In genomic region chr5:91556-92263, GRCh38 we compare ENCODE assay signal across 8 cellular contexts. TPM values are rescaled to one million over a fixed set of nuclear protein-coding genes. Genes with fewer than 3 reads are reported as not detected.
DNase-seq lines count a peak whose midpoint lies in the region; ATAC-seq and TF ChIP-seq lines count a peak whose summit lies in the region.

TSS of gene PLEKHG4B (plus strand) at chr5:92168. CDS start at chr5:92232, 64 bp downstream.

- CTCF ChIA-PET in PC-3 (lab: Charles Lee): no interaction called here

- H3K27me3 Mint-ChIP-seq in naive B cell: peaks cover 19 to 61% (median 61%) of the 10 kb centered on the region in 3 donors
- H3K27me3 Mint-ChIP-seq in activated T-helper 2 cell treated with anti-CD3 and anti-CD28 coated beads, Interferon-gamma antibody, Interleukin-2, Interleukin-4, amounts not matched to agents 10 μg/mL and 5 μg/mL and 100 μg/mL, durations not matched to agents 14 hours and 24 hours and 36 hours (ENCODE audit: low read depth): peaks cover 44% of the 10 kb centered on the region

- no peaks in the 10 kb centered on the region for H3K9me3 Mint-ChIP-seq in naive B cell
- H3K9me3 Mint-ChIP-seq in activated T-helper 2 cell treated with anti-CD3 and anti-CD28 coated beads, Interferon-gamma antibody, Interleukin-2, Interleukin-4, amounts not matched to agents 10 μg/mL and 5 μg/mL and 100 μg/mL, durations not matched to agents 14 hours and 24 hours and 36 hours: no peaks in the 10 kb centered on the region

- peaks cover 0 to 8% of the 10 kb centered on the region in 2 donors for H3K36me3 Mint-ChIP-seq in naive B cell
- H3K36me3 Mint-ChIP-seq in activated T-helper 2 cell treated with anti-CD3 and anti-CD28 coated beads, Interferon-gamma antibody, Interleukin-2, Interleukin-4, amounts not matched to agents 10 μg/mL and 5 μg/mL and 100 μg/mL, durations not matched to agents 14 hours and 24 hours and 36 hours (ENCODE audit: low read depth): no peaks in the 10 kb centered on the region

- H3K4me1 ChIP-seq in PC-3 (ENCODE audit: insufficient read depth, low read length): no peaks in the 10 kb centered on the region

- peak; percentile 42 for DNase-seq in EH (ENCODE audit: low read depth)
- peak; percentile 86 for DNase-seq in NCI-H1694 (lab: John Stamatoyannopoulos, UW)
- no peak for DNase-seq in astrocyte of the spinal cord (ENCODE audit: low read depth, low spot score)
- peak; percentile 15 for DNase-seq in naive B cell
- DNase-seq in PC-3: no peak
- DNase-seq in activated T-helper 2 cell treated with anti-CD3 and anti-CD28 coated beads, Interferon-gamma antibody, Interleukin-2, Interleukin-4, amounts not matched to agents 10 μg/mL and 5 μg/mL and 100 μg/mL, durations not matched to agents 14 hours and 24 hours and 36 hours (ENCODE audit: low spot score): no peak
- DNase-seq in inferior parietal cortex (ENCODE audit: extremely low spot score): no peak
- no peak for DNase-seq in activated CD8-positive, alpha-beta memory T cell treated with anti-CD3 and anti-CD28 coated beads, Interleukin-2, amount 50 U/mL, for 48 hours

- no peaks in the 10 kb centered on the region for H3K79me2 ChIP-seq in PC-3 (ENCODE audit: low read length)

- H3K27me3 ChIP-seq in PC-3 (ENCODE audit: low read length): peaks cover 70% of the 10 kb centered on the region

- H3K4me1 Mint-ChIP-seq in naive B cell: peaks cover 5 to 12% (median 11%) of the 10 kb centered on the region in 3 donors
- H3K4me1 Mint-ChIP-seq in activated T-helper 2 cell treated with anti-CD3 and anti-CD28 coated beads, Interferon-gamma antibody, Interleukin-2, Interleukin-4, amounts not matched to agents 10 μg/mL and 5 μg/mL and 100 μg/mL, durations not matched to agents 14 hours and 24 hours and 36 hours (ENCODE audit: low read depth): no peaks in the 10 kb centered on the region

- peak; percentile 48 to 88 for ATAC-seq in naive B cell (ENCODE audit: low read depth in 2 of 2)
- no peak for ATAC-seq in PC-3

- no peaks in the 10 kb centered on the region for H3F3A ChIP-seq in PC-3 (ENCODE audit: low read length, unreplicated experiment)

- H3K4me3 ChIP-seq in astrocyte of the spinal cord (ENCODE audit: low read depth, low read length): peak within 1 kb of the TSS; percentile 29
- H3K4me3 ChIP-seq in PC-3 (ENCODE audit: low read length): no peak within 1 kb of the TSS

- no peak within 1 kb of the TSS for H3K27ac ChIP-seq in PC-3 (ENCODE audit: low read length)

- H3K36me3 ChIP-seq in PC-3 (ENCODE audit: low read depth, low read length): no peaks in the 10 kb centered on the region

- no peak for TF ChIP-seq CTCF in astrocyte of the spinal cord (IDR thresholded peaks at IDR 0.05; ENCODE audit: low read depth, low read length)
- TF ChIP-seq CTCF in PC-3 (conservative IDR thresholded peaks at IDR 0.05; ENCODE audit: low read depth, low read length): no peak

- no peaks in the 10 kb centered on the region for H3K9me2 ChIP-seq in PC-3 (replicated peaks; ENCODE audit: low read length)

- in situ Hi-C loops in astrocyte of the spinal cord (cut with HindIII; ENCODE audit: low sequenced_read_pairs): no loop called here

- BruUV-seq in PC-3 (replicated peaks; lab: Mats Ljungman, UMichigan): no TSS peak

- H3K4me3 Mint-ChIP-seq in naive B cell: peak within 1 kb of the TSS; percentile 57 to 81 (median 74)
- no peak within 1 kb of the TSS for H3K4me3 Mint-ChIP-seq in activated T-helper 2 cell treated with anti-CD3 and anti-CD28 coated beads, Interferon-gamma antibody, Interleukin-2, Interleukin-4, amounts not matched to agents 10 μg/mL and 5 μg/mL and 100 μg/mL, durations not matched to agents 14 hours and 24 hours and 36 hours (ENCODE audit: low read depth)

- no peak within 1 kb of the TSS for H2AFZ ChIP-seq in PC-3 (ENCODE audit: low read length)

- H3K4me2 ChIP-seq in PC-3 (ENCODE audit: low read length): no peak within 1 kb of the TSS

- intact Hi-C loops in PC-3 (cut with micrococcal nuclease): no loop called here
- intact Hi-C loops in activated T-helper 2 cell treated with anti-CD3 and anti-CD28 coated beads, Interferon-gamma antibody, Interleukin-2, Interleukin-4, amounts not matched to agents 10 μg/mL and 5 μg/mL and 100 μg/mL, durations not matched to agents 14 hours and 24 hours and 36 hours (cut with micrococcal nuclease): no loop called here

- H3K27ac Mint-ChIP-seq in naive B cell: peak within 1 kb of the TSS in 1 of 6 donors; percentile 38
- H3K27ac Mint-ChIP-seq in activated T-helper 2 cell treated with anti-CD3 and anti-CD28 coated beads, Interferon-gamma antibody, Interleukin-2, Interleukin-4, amounts not matched to agents 10 μg/mL and 5 μg/mL and 100 μg/mL, durations not matched to agents 14 hours and 24 hours and 36 hours: no peak within 1 kb of the TSS

- no peaks in the 10 kb centered on the region for H4K20me1 ChIP-seq in PC-3 (ENCODE audit: low read length)

- no peaks in the 10 kb centered on the region for H3K9me3 ChIP-seq in PC-3 (ENCODE audit: low read length)

- POLR2A ChIA-PET in PC-3 (lab: Charles Lee; ENCODE audit: unreplicated experiment): no interaction called here

- H3K9ac ChIP-seq in PC-3 (ENCODE audit: low read length): no peak within 1 kb of the TSS

RNA-seq across cellular contexts. Expression of gene PLEKHG4B, which starts in this region (rescaled TPM):
- polyA plus RNA-seq in naive B cell (ENCODE audit: low read depth in 6 of 6): under 1 TPM in 1 of 6 donors, not detected in 5; 0.03 TPM
- 1.2 and 1.4 TPM in 2 replicates for total RNA-seq in PC-3 (2014; rRNA removed)
- total RNA-seq in activated T-helper 2 cell treated with anti-CD3 and anti-CD28 coated beads, Interferon-gamma antibody, Interleukin-2, Interleukin-4, amounts not matched to agents 10 μg/mL and 5 μg/mL and 100 μg/mL, durations not matched to agents 14 hours and 24 hours and 36 hours: not detected in 2 replicates

Comparison
In these comparisons a context has a peak if more than half of its experiments do, and no peak if none do; other contexts are left out.
1. Peak in DNase-seq and ATAC-seq in naive B cell; RNA of the gene not detected or under 1 TPM.
2. DNase-seq: peak in EH (single experiment) and NCI-H1694 (single experiment); none in astrocyte of the spinal cord (single experiment), PC-3 (single experiment), activated T-helper 2 cell treated with anti-CD3 and anti-CD28 coated beads, Interferon-gamma antibody, Interleukin-2, Interleukin-4, amounts not matched to agents 10 μg/mL and 5 μg/mL and 100 μg/mL, durations not matched to agents 14 hours and 24 hours and 36 hours (single experiment), inferior parietal cortex (single experiment) and activated CD8-positive, alpha-beta memory T cell treated with anti-CD3 and anti-CD28 coated beads, Interleukin-2, amount 50 U/mL, for 48 hours (single experiment).